In genomic region chr3:62368705-62369475, GRCh38 we compare ENCODE assay signal across 15 cellular contexts. TPM values are rescaled to one million over a fixed set of nuclear protein-coding genes. Genes with fewer than 3 reads are reported as not detected.
DNase-seq lines count a peak whose midpoint lies in the region; ATAC-seq lines count a peak whose summit lies in the region.
"Had no signal": no experiment of that assay in that cellular context is flagged by ENCODE, and none has a peak within 500 bp of the region (broad histone marks: within the 10 kb centered on the region; RNA-seq: fewer than 3 reads in every experiment).

No MANE protein-coding gene starts in this region.

- no peaks in the 10 kb centered on the region for H3K36me3 Mint-ChIP-seq in activated CD4-positive, alpha-beta T cell treated with anti-CD3 and anti-CD28 coated beads for 36 hours (ENCODE audit: low read depth)

- peaks cover 4% of the 10 kb centered on the region for H3K9me3 ChIP-seq in adipocyte (ENCODE audit: control insufficient read depth, low read length)
- H3K9me3 ChIP-seq in iPS-20b (ENCODE audit: insufficient read depth, low read depth, low read length), result no peaks in the 10 kb centered on the region
- H3K9me3 ChIP-seq in skeletal muscle tissue (ENCODE audit: control insufficient read depth in 3 of 3, low read length in 3 of 3), result no peaks in the 10 kb centered on the region

- H3K4me3 ChIP-seq in adipocyte (ENCODE audit: low read length), result peak overlapping the region; percentile 46
- H3K4me3 ChIP-seq in iPS-20b (ENCODE audit: low read length), result peak overlapping the region; percentile 58; the same call in 1 of the 2 replicates
- peak overlapping the region; percentile 51 to 60 (median 58) for H3K4me3 ChIP-seq in skeletal muscle tissue (ENCODE audit: low read length in 3 of 3)

- DNase-seq in activated CD4-positive, alpha-beta T cell treated with anti-CD3 and anti-CD28 coated beads for 36 hours, result peak; percentile 21
- no peak for DNase-seq in activated CD4-positive, alpha-beta T cell treated with anti-CD3 and anti-CD28 coated beads, Interleukin-2, amount 50 U/mL, for 48 hours
- no peak for DNase-seq in adipocyte (ENCODE audit: low read depth)
- DNase-seq in T-helper 9 cell, result no peak
- no peak for DNase-seq in GM19240 (ENCODE audit: insufficient read length, low spot score)
- DNase-seq in activated T-cell treated with anti-CD3 and anti-CD28 coated beads, Interleukin-2, amount 50 U/mL, for 1 hour, result no peak
- DNase-seq: foreskin melanocyte, NCI-H2081 treated with DMSO at 0.1 percent for 48 hours had no signal

- no peak overlapping the region for H3K27ac Mint-ChIP-seq in activated CD4-positive, alpha-beta T cell treated with anti-CD3 and anti-CD28 coated beads for 36 hours

- POLR2A ChIA-PET in activated CD4-positive, alpha-beta T cell treated with anti-CD3 and anti-CD28 coated beads for 36 hours (lab: Charles Lee), result no interaction called here

- CTCF ChIA-PET in activated CD4-positive, alpha-beta T cell treated with anti-CD3 and anti-CD28 coated beads for 36 hours (lab: Charles Lee), result interaction anchor here (0.6 kb wide), 1 partner anchor 12 kb away, joined by 3 read pairs; no protein-coding TSS in a partner anchor

- no peak overlapping the region for H3K27ac ChIP-seq in iPS-20b (ENCODE audit: low read length)
- no peak overlapping the region for H3K27ac ChIP-seq in skeletal muscle tissue (ENCODE audit: low read depth, low read length)

- H3K27me3 Mint-ChIP-seq in activated CD4-positive, alpha-beta T cell treated with anti-CD3 and anti-CD28 coated beads for 36 hours, result peaks cover 70% of the 10 kb centered on the region

- H3K27me3 ChIP-seq in adipocyte (replicated peaks; ENCODE audit: control insufficient read depth, insufficient read depth, low read length), result peaks cover 86% of the 10 kb centered on the region
- peaks cover 100% of the 10 kb centered on the region for H3K27me3 ChIP-seq in iPS-20b (ENCODE audit: insufficient read depth, low read length)
- H3K27me3 ChIP-seq in skeletal muscle tissue (ENCODE audit: control insufficient read depth in 3 of 3, insufficient read depth in 3 of 3, low read length in 3 of 3), result peaks cover 67 to 78% (median 71%) of the 10 kb centered on the region in 3 donors

- H3K4me1 Mint-ChIP-seq in activated CD4-positive, alpha-beta T cell treated with anti-CD3 and anti-CD28 coated beads for 36 hours, result peaks cover 3% of the 10 kb centered on the region
- H3K4me1 Mint-ChIP-seq: central memory CD8-positive, alpha-beta T cell had no signal

- no peak for ATAC-seq in activated CD4-positive, alpha-beta T cell treated with anti-CD3 and anti-CD28 coated beads for 36 hours
- ATAC-seq: HepG2, Panc1 had no signal

- H3K4me1 ChIP-seq in adipocyte (ENCODE audit: control insufficient read depth, insufficient read depth, low read length), result peaks cover 9% of the 10 kb centered on the region
- peaks cover 32% of the 10 kb centered on the region; the same call in 1 of the 2 replicates for H3K4me1 ChIP-seq in iPS-20b (ENCODE audit: insufficient read depth, low read length)
- H3K4me1 ChIP-seq in skeletal muscle tissue (ENCODE audit: control insufficient read depth in 3 of 3, insufficient read depth in 3 of 3, low read length in 3 of 3), result peaks cover 9 to 33% (median 33%) of the 10 kb centered on the region in 3 donors

- no peak overlapping the region for H3K4me3 Mint-ChIP-seq in activated CD4-positive, alpha-beta T cell treated with anti-CD3 and anti-CD28 coated beads for 36 hours
- H3K4me3 Mint-ChIP-seq: central memory CD8-positive, alpha-beta T cell had no signal

- H3K9ac ChIP-seq in adipocyte (ENCODE audit: low read length), result no peak overlapping the region
- H3K9ac ChIP-seq in iPS-20b (ENCODE audit: low read depth, low read length), result no peak overlapping the region
- no peak overlapping the region for H3K9ac ChIP-seq in skeletal muscle tissue (ENCODE audit: low read depth in 1 of 3, low read length in 3 of 3)

- H3K9me3 Mint-ChIP-seq in activated CD4-positive, alpha-beta T cell treated with anti-CD3 and anti-CD28 coated beads for 36 hours (ENCODE audit: low read depth), result no peaks in the 10 kb centered on the region
- H3K9me3 Mint-ChIP-seq: central memory CD8-positive, alpha-beta T cell had no signal

- intact Hi-C loops in activated CD4-positive, alpha-beta T cell treated with anti-CD3 and anti-CD28 coated beads for 36 hours (cut with DNase I, micrococcal nuclease), result loop anchor here in 1 of 2 experiments (5.0 kb wide), 1 partner anchor 807 kb away; the partner anchor contains the start of gene PTPRG

- H3K36me3 ChIP-seq in adipocyte (ENCODE audit: control insufficient read depth, insufficient read depth, low read length, severe bottlenecking) (no peaks in the 10 kb centered on the region), iPS-20b (ENCODE audit: insufficient read depth, low read depth, low read length) (no peaks in the 10 kb centered on the region), skeletal muscle tissue (ENCODE audit: control insufficient read depth in 3 of 3, insufficient read depth in 3 of 3, low read length in 3 of 3) (no peaks in the 10 kb centered on the region)

RNA-seq across cellular contexts. Expression of gene FEZF2, which starts 4.5 kb away (rescaled TPM):
- not detected for total RNA-seq in activated CD4-positive, alpha-beta T cell treated with anti-CD3 and anti-CD28 coated beads for 36 hours
- total RNA-seq in skeletal muscle tissue, result not detected
- total RNA-seq: G401, HepG2, mesenteric fat pad had no signal
